In genomic region chrX:98506907-98507306, GRCh38 we compare ENCODE assay signal across 21 cellular contexts.
DNase-seq lines count a peak whose midpoint lies in the region; ATAC-seq, FAIRE-seq and TF ChIP-seq lines count a peak whose summit lies in the region.
"Had no signal": no experiment of that assay in that cellular context is flagged by ENCODE, and none has a peak within 500 bp of the region (broad histone marks: within the 10 kb centered on the region; RNA-seq: fewer than 3 reads in every experiment).

No MANE protein-coding gene starts in this region.

- no peak for TF ChIP-seq CTCF in PC-3 (conservative IDR thresholded peaks at IDR 0.05; ENCODE audit: low read depth, low read length)
- TF ChIP-seq CTCF in epithelial cell of esophagus (IDR thresholded peaks at IDR 0.05; ENCODE audit: insufficient read depth, low read depth, low read length, missing control alignments), result no peak
- no peak for TF ChIP-seq CTCF in kidney (IDR thresholded peaks at IDR 0.05; ENCODE audit: borderline replicate concordance, extremely low read depth, insufficient read depth)

- intact Hi-C loops in PC-3 (cut with micrococcal nuclease), result no loop called here
- intact Hi-C loops in kidney (cut with DNase I), result no loop called here

- no peak for ATAC-seq in PC-3
- no peak for ATAC-seq in SK-N-SH treated with all-trans-retinoic acid at 6 μM for 48 hours
- ATAC-seq: A549; CD8-positive, alpha-beta T cell had no signal

- H2AFZ ChIP-seq in PC-3 (ENCODE audit: low read length), result no peak overlapping the region

- H3K4me1 ChIP-seq in PC-3 (ENCODE audit: insufficient read depth, low read length), result no peaks in the 10 kb centered on the region
- no peaks in the 10 kb centered on the region for H3K4me1 ChIP-seq in kidney (ENCODE audit: control insufficient read depth in 1 of 2, insufficient read depth in 1 of 2, low read depth in 1 of 2, low read length in 2 of 2)
- H3K4me1 ChIP-seq: A549, Caco-2 had no signal

- H3K9ac ChIP-seq in PC-3 (ENCODE audit: low read length) (no peak overlapping the region), kidney (ENCODE audit: low read length in 2 of 2) (no peak overlapping the region)
- H3K9ac ChIP-seq: BLaER1 treated with 17β-estradiol and CSF1 and Interleukin-3, amounts not matched to agents 10 nM and 100 nM had no signal

- peak; percentile 66 for FAIRE-seq in kidney (lab: Jason Lieb, UNC)
- FAIRE-seq: D721Med, G401.6, GM12891, GM19239 had no signal

- peak; percentile 2 for DNase-seq in PC-3
- DNase-seq in epithelial cell of esophagus (ENCODE audit: low read depth), result peak; percentile 0
- no peak for DNase-seq in kidney
- no peak for DNase-seq in central memory CD4-positive, alpha-beta T cell
- no peak for DNase-seq in retina
- DNase-seq: AML-193; Caco-2; Calu3; CD4-positive, alpha-beta T cell; CD8-positive, alpha-beta T cell; DMS79 treated with DMSO at 0.1 percent for 48 hours; GF-D8 had no signal

- no peaks in the 10 kb centered on the region for H3K27me3 ChIP-seq in PC-3 (ENCODE audit: low read length)

- no peaks in the 10 kb centered on the region for H3K79me2 ChIP-seq in PC-3 (ENCODE audit: low read length)

- no TSS peak for BruUV-seq in PC-3 (replicated peaks; lab: Mats Ljungman, UMichigan)

- H3K4me2 ChIP-seq in PC-3 (ENCODE audit: low read length), result no peak overlapping the region
- H3K4me2 ChIP-seq: A549; BLaER1 treated with 17β-estradiol and CSF1 and Interleukin-3, amounts not matched to agents 10 nM and 100 nM had no signal

- no peaks in the 10 kb centered on the region for H3K9me3 ChIP-seq in PC-3 (ENCODE audit: low read length)
- no peaks in the 10 kb centered on the region for H3K9me3 ChIP-seq in kidney (ENCODE audit: control insufficient read depth in 1 of 2, low read length in 2 of 2)
- H3K9me3 ChIP-seq: A549; BLaER1 treated with 17β-estradiol and CSF1 and Interleukin-3, amounts not matched to agents 10 nM and 100 nM; Caco-2 had no signal

- no peaks in the 10 kb centered on the region for H3K9me2 ChIP-seq in PC-3 (replicated peaks; ENCODE audit: low read length)

- H3K27ac ChIP-seq in PC-3 (ENCODE audit: low read length), result no peak overlapping the region
- no peak overlapping the region for H3K27ac ChIP-seq in kidney (ENCODE audit: low read depth in 2 of 2, low read length in 2 of 2)
- H3K27ac ChIP-seq: 22Rv1; A549; BLaER1 treated with 17β-estradiol and CSF1 and Interleukin-3, amounts not matched to agents 10 nM and 100 nM; C4-2B had no signal

- no peaks in the 10 kb centered on the region for H3F3A ChIP-seq in PC-3 (ENCODE audit: low read length, unreplicated experiment)

- H4K20me1 ChIP-seq in PC-3 (ENCODE audit: low read length), result no peaks in the 10 kb centered on the region
- H4K20me1 ChIP-seq: BLaER1 treated with 17β-estradiol and CSF1 and Interleukin-3, amounts not matched to agents 10 nM and 100 nM had no signal

- no peaks in the 10 kb centered on the region for H3K36me3 ChIP-seq in PC-3 (ENCODE audit: low read depth, low read length)
- no peaks in the 10 kb centered on the region for H3K36me3 ChIP-seq in kidney (ENCODE audit: control insufficient read depth in 1 of 2, insufficient read depth in 2 of 2, low read length in 2 of 2)
- H3K36me3 ChIP-seq: BLaER1 treated with 17β-estradiol and CSF1 and Interleukin-3, amounts not matched to agents 10 nM and 100 nM had no signal

- CTCF ChIA-PET in PC-3 (lab: Charles Lee), result no interaction called here

- POLR2A ChIA-PET in PC-3 (lab: Charles Lee; ENCODE audit: unreplicated experiment), result no interaction called here

- no peak overlapping the region for H3K4me3 ChIP-seq in PC-3 (ENCODE audit: low read length)
- no peak overlapping the region for H3K4me3 ChIP-seq in epithelial cell of esophagus (ENCODE audit: low read length)
- H3K4me3 ChIP-seq in kidney (ENCODE audit: low read length in 2 of 2), result no peak overlapping the region
- H3K4me3 ChIP-seq: A549; BLaER1 treated with 17β-estradiol and CSF1 and Interleukin-3, amounts not matched to agents 10 nM and 100 nM had no signal

TF ChIP-seq in SK-N-SH treated with all-trans-retinoic acid at 6 μM for 48 hours, 23 proteins besides CTCF, POLR2A, EP300 and RAD21:
- TF ChIP-seq CSRNP3 (CRISPR knock-in tag; IDR thresholded peaks at IDR 0.05) (no peak), POU6F1 (CRISPR knock-in tag; IDR thresholded peaks at IDR 0.05; ENCODE audit: borderline replicate concordance, low read depth) (no peak), PATZ1 (CRISPR knock-in tag; IDR thresholded peaks at IDR 0.05; ENCODE audit: borderline replicate concordance) (no peak)

Comparison
In these comparisons a context has a peak if more than half of its experiments do, and no peak if none do; other contexts are left out.
1. DNase-seq: peak in PC-3 (single experiment) and epithelial cell of esophagus (single experiment); none in kidney (single experiment), central memory CD4-positive, alpha-beta T cell (single experiment) and retina (single experiment).